In the genomic region with DNA sequence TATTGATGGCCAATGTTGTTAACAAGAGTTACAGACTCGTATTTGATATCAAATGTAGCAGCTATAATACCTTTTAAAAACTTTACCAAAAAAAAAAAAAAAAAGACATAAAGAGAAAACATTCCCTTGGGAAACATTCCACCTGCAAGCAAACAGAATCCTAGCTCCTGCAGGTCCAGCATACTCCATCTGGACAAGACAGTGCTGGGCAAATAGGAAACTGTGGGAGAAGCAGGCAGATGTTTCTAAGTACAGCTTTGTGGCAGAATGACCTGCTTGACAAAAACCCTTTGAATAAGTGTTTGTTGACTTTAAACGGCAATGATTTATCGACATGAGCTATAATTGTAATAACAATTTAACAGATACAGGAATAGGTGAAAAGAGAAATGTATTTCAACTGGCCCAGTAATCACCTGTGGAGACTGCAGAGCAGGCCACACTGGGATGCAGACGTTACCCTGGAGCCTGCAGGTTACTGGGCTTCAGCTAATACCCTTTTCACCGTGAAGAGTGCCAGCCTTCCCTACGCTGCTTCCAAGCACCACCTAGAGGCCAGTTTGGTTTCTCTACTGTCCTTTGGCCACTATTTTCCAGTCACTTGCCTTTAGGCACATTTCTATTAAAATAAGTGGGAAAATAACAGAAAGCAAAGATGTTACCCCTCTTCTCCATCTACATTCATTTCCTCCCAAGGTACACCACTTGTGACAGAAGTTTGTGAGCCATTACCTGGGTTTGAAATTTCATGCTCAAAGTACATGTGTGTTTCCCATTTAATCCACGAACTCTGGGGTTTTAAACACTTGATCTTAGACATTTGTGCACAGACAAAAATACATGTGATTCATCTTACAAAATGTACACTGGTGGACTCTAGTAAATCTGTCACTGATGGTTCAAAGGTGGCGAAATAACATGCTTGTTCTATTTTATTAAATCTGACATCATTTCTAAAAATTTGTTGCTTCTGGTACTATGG, we compare ENCODE assay signal across 9 cellular contexts.
DNase-seq lines count a peak whose midpoint lies in the region; ATAC-seq and TF ChIP-seq lines count a peak whose summit lies in the region.
"Had no signal": no experiment of that assay in that cellular context is flagged by ENCODE, and none has a peak within 500 bp of the region (broad histone marks: within the 10 kb centered on the region; RNA-seq: fewer than 3 reads in every experiment).

No MANE protein-coding gene starts in this region.

- no peak overlapping the region for H2AFZ ChIP-seq in neural cell (ENCODE audit: low read depth, low read length)

- ATAC-seq in HG02759 (IDR thresholded peaks at IDR 0.05; ENCODE audit: unreplicated experiment), result peak; percentile 60
- no peak for ATAC-seq in GM21619 (IDR thresholded peaks at IDR 0.05; ENCODE audit: unreplicated experiment)

- H3K79me2 ChIP-seq in neural cell (replicated peaks; ENCODE audit: insufficient read depth, low read length), result no peaks in the 10 kb centered on the region

- TF ChIP-seq CTCF in neural cell (IDR thresholded peaks at IDR 0.05; ENCODE audit: poor library complexity, severe bottlenecking), result peak; percentile 73

- H3K4me2 ChIP-seq in neural cell (ENCODE audit: low read length), result no peak overlapping the region

- no peak overlapping the region for H3K27ac ChIP-seq in neural cell (ENCODE audit: low read length)
- H3K27ac ChIP-seq: BLaER1 had no signal

- H3K9me3 ChIP-seq in neural cell (ENCODE audit: low read length), result no peaks in the 10 kb centered on the region

- TF ChIP-seq RAD21 in neural cell (conservative IDR thresholded peaks at IDR 0.05), result peak; percentile 80

- TF ChIP-seq EP300 in neural cell (conservative IDR thresholded peaks at IDR 0.05; ENCODE audit: poor library complexity, severe bottlenecking), result no peak

- no peak overlapping the region for H3K4me3 ChIP-seq in neural cell (ENCODE audit: low read length)
- H3K4me3 ChIP-seq: BLaER1 had no signal

- H3F3A ChIP-seq in neural cell (ENCODE audit: insufficient read depth, low read length, poor library complexity, severe bottlenecking), result no peaks in the 10 kb centered on the region

- no peaks in the 10 kb centered on the region for H3K27me3 ChIP-seq in neural cell (ENCODE audit: insufficient read depth, low read depth, low read length)
- H3K27me3 ChIP-seq: BLaER1 had no signal

- no peak overlapping the region for H3K9ac ChIP-seq in neural cell (ENCODE audit: low read length)
- H3K9ac ChIP-seq: BLaER1 had no signal

- DNase-seq in NOMO-1 (lab: John Stamatoyannopoulos, UW; ENCODE audit: unreplicated experiment in 2 of 2) (peak; percentile 26 to 39), NOMO-1 treated with dmso at 0.1 percent for 144 hours (lab: John Stamatoyannopoulos, UW; ENCODE audit: unreplicated experiment) (no peak), NCI-H2171 (lab: John Stamatoyannopoulos, UW) (peak; percentile 52), fibroblast of gingiva (ENCODE audit: low read depth) (peak; percentile 47)
- peak; percentile 38 for DNase-seq in activated CD4-positive, alpha-beta T cell treated with anti-CD3 and anti-CD28 coated beads for 48 hours

- H3K36me3 ChIP-seq in neural cell (ENCODE audit: insufficient read depth, low read length), result no peaks in the 10 kb centered on the region

- H4K20me1 ChIP-seq in neural cell (ENCODE audit: insufficient read depth), result no peaks in the 10 kb centered on the region
- H4K20me1 ChIP-seq: BLaER1 had no signal

- H3K9me2 ChIP-seq in neural cell (ENCODE audit: insufficient read depth, low read length), result no peaks in the 10 kb centered on the region

TF ChIP-seq in neural cell, 6 proteins besides CTCF, POLR2A, EP300 and RAD21:
- TF ChIP-seq, protein P1, sequence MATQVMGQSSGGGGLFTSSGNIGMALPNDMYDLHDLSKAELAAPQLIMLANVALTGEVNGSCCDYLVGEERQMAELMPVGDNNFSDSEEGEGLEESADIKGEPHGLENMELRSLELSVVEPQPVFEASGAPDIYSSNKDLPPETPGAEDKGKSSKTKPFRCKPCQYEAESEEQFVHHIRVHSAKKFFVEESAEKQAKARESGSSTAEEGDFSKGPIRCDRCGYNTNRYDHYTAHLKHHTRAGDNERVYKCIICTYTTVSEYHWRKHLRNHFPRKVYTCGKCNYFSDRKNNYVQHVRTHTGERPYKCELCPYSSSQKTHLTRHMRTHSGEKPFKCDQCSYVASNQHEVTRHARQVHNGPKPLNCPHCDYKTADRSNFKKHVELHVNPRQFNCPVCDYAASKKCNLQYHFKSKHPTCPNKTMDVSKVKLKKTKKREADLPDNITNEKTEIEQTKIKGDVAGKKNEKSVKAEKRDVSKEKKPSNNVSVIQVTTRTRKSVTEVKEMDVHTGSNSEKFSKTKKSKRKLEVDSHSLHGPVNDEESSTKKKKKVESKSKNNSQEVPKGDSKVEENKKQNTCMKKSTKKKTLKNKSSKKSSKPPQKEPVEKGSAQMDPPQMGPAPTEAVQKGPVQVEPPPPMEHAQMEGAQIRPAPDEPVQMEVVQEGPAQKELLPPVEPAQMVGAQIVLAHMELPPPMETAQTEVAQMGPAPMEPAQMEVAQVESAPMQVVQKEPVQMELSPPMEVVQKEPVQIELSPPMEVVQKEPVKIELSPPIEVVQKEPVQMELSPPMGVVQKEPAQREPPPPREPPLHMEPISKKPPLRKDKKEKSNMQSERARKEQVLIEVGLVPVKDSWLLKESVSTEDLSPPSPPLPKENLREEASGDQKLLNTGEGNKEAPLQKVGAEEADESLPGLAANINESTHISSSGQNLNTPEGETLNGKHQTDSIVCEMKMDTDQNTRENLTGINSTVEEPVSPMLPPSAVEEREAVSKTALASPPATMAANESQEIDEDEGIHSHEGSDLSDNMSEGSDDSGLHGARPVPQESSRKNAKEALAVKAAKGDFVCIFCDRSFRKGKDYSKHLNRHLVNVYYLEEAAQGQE (IDR thresholded peaks at IDR 0.05; ENCODE audit: borderline replicate concordance), result no peak
- TF ChIP-seq SMC3 (conservative IDR thresholded peaks at IDR 0.05; ENCODE audit: poor library complexity), result peak; percentile 78
